ENCODE assay signal across 24 cellular contexts in the genomic region with DNA sequence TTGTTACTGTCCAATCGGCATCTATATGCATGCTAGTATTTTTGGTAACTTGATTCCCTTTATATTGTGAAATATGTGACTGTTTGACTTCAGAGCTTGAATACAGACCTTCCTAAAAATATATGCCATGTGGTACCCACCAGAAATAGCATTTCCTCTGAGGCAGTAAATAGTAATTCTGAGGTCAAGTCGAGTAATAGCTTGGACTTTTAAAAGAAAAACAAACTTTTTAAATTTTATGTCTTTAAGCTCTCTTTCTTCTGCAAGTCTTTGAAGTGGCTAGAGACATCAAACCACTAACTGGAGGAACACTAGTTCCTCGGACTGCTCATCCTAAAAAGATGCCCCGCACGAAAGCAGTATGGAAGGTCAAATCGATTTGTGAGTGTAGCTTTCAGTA.
"Had no signal": no experiment of that assay in that cellular context is flagged by ENCODE, and none has a peak within 500 bp of the region (broad histone marks: within the 10 kb centered on the region; RNA-seq: fewer than 3 reads in every experiment).

No MANE protein-coding gene starts in this region.

- H3K9ac ChIP-seq: parathyroid adenoma had no signal

- H3K79me2 ChIP-seq: parathyroid adenoma had no signal

- H3K27me3 ChIP-seq: colonic mucosa, gastrocnemius medialis, neutrophil, right lobe of liver, testis, tibial artery, upper lobe of left lung had no signal

- H3K36me3 ChIP-seq: colonic mucosa, gastrocnemius medialis, neutrophil, right lobe of liver, tibial artery, upper lobe of left lung had no signal

- H2AFZ ChIP-seq: parathyroid adenoma had no signal

- DNase-seq: colonic mucosa; effector CD8-positive, alpha-beta T cell; endodermal cell; gastrocnemius medialis; head of caudate nucleus; kidney; natural killer cell; right lobe of liver; stimulated activated CD4-positive, alpha-beta T cell treated with anti-CD3 and anti-CD28 coated beads, Interleukin-12 subunit alpha, Interleukin-12 subunit beta, amount 100 ng/mL, for 4 hours; stimulated activated CD4-positive, alpha-beta T cell treated with anti-CD3 and anti-CD28 coated beads, Interleukin-1b, Interleukin-23, amount 100 ng/mL, for 48 hours; stimulated activated CD4-positive, alpha-beta T cell treated with anti-CD3 and anti-CD28 coated beads, Interleukin-4, amount 100 ng/mL, for 1 hour; stimulated activated naive CD8-positive, alpha-beta T cell treated with anti-CD3 and anti-CD28 coated beads, Interleukin-15, Interleukin-2, amounts not matched to agents 100 U/mL and 50 U/mL, for 24 hours; substantia nigra; testis; tibial artery; upper lobe of left lung had no signal

- H3K27ac ChIP-seq: colonic mucosa, epithelial cell of prostate, gastrocnemius medialis, neutrophil, parathyroid adenoma, right lobe of liver, testis, tibial artery, upper lobe of left lung had no signal

- ATAC-seq: esophagus mucosa; gastrocnemius medialis; left lobe of liver; natural killer cell; right lobe of liver; stimulated activated effector memory CD8-positive, alpha-beta T cell treated with anti-CD3 and anti-CD28 coated beads, Interleukin-12 subunit alpha, Interleukin-12 subunit beta, amount 100 ng/mL, for 72 hours; stimulated activated naive CD8-positive, alpha-beta T cell treated with anti-CD3 and anti-CD28 coated beads, Interleukin-15, Interleukin-2, amounts not matched to agents 100 U/mL and 50 U/mL, for 24 hours had no signal

- H3K4me3 ChIP-seq: colonic mucosa, gastrocnemius medialis, lung, right lobe of liver, smooth muscle cell, testis, tibial artery, upper lobe of left lung had no signal

- H3K4me2 ChIP-seq: smooth muscle cell had no signal

- H3K4me1 ChIP-seq: colonic mucosa, parathyroid adenoma, right lobe of liver, testis, upper lobe of left lung had no signal

- H3K9me3 ChIP-seq: colonic mucosa, gastrocnemius medialis, neutrophil, right lobe of liver, testis, tibial artery, upper lobe of left lung had no signal
